In genomic region chr9:22206833-22207232, GRCh38 we compare ENCODE assay signal across 29 cellular contexts.
DNase-seq lines count a peak whose midpoint lies in the region; ATAC-seq and TF ChIP-seq lines count a peak whose summit lies in the region.
"Had no signal": no experiment of that assay in that cellular context is flagged by ENCODE, and none has a peak within 500 bp of the region (broad histone marks: within the 10 kb centered on the region; RNA-seq: fewer than 3 reads in every experiment).

No MANE protein-coding gene starts in this region.

- POLR2A ChIA-PET in HCT116 (lab: Charles Lee) = interaction anchor here (0.7 to 1.4 kb wide), 2 partner anchors 10 to 48 kb away, joined by 3 read pairs; no protein-coding TSS in a partner anchor

- no peaks in the 10 kb centered on the region for H4K20me1 ChIP-seq in HCT116 (ENCODE audit: insufficient read depth)

- H2AFZ ChIP-seq in HCT116 (ENCODE audit: low read depth, low read length, poor library complexity, severe bottlenecking) = no peak overlapping the region

- H3K9me3 ChIP-seq in HCT116 (ENCODE audit: control insufficient read depth in 1 of 2, insufficient read depth in 1 of 2, low read depth in 1 of 2, low read length in 2 of 2) (no peaks in the 10 kb centered on the region), WERI-Rb-1 (ENCODE audit: severe bottlenecking) (no peaks in the 10 kb centered on the region)
- H3K9me3 ChIP-seq: esophagus muscularis mucosa, thoracic aorta, vagina had no signal

- H3K4me1 ChIP-seq in HCT116 (ENCODE audit: control insufficient read depth in 1 of 2, insufficient read depth in 2 of 2, low read length in 2 of 2) = peaks cover 52 to 55% of the 10 kb centered on the region in 2 experiments

- H3K9me2 ChIP-seq in HCT116 (ENCODE audit: insufficient read depth) = no peaks in the 10 kb centered on the region

- no peak for TF ChIP-seq RAD21 in HCT116 (IDR thresholded peaks at IDR 0.05; ENCODE audit: low read depth)

- H3K27me3 Mint-ChIP-seq in stimulated activated naive B cell treated with anti-CD40 and anti-IgM and Interleukin-4, amounts not matched to agents 10 μg/mL and 1 μg/mL and 100 μg/mL, for 72 hours = no peaks in the 10 kb centered on the region

- TF ChIP-seq POLR2A in HCT116 (IDR thresholded peaks at IDR 0.05; ENCODE audit: borderline replicate concordance, extremely low read depth, insufficient read depth, insufficient read length) = no peak

- peak overlapping the region in 1 of 2 donors; percentile 17 for H3K4me3 Mint-ChIP-seq in stimulated activated naive B cell treated with anti-CD40 and anti-IgM and Interleukin-4, amounts not matched to agents 10 μg/mL and 1 μg/mL and 100 μg/mL, for 72 hours
- H3K4me3 Mint-ChIP-seq: activated CD8-positive, alpha-beta T cell treated with anti-CD3 and anti-CD28 coated beads for 36 hours; CD8-positive, alpha-beta memory T cell; T-helper 2 cell treated with Interferon-gamma antibody and Interleukin-4, amounts not matched to agents 5 μg/mL and 100 μg/mL, for 36 hours; WTC11 had no signal

- peaks cover 2 to 3% of the 10 kb centered on the region in 2 donors for H3K9me3 Mint-ChIP-seq in stimulated activated naive B cell treated with anti-CD40 and anti-IgM and Interleukin-4, amounts not matched to agents 10 μg/mL and 1 μg/mL and 100 μg/mL, for 72 hours
- H3K9me3 Mint-ChIP-seq: activated CD8-positive, alpha-beta T cell treated with anti-CD3 and anti-CD28 coated beads for 36 hours; CD8-positive, alpha-beta memory T cell; T-helper 2 cell treated with Interferon-gamma antibody and Interleukin-4, amounts not matched to agents 5 μg/mL and 100 μg/mL, for 36 hours; WTC11 had no signal

- H3K36me3 ChIP-seq in HCT116 (ENCODE audit: control insufficient read depth in 1 of 2, insufficient read depth in 2 of 2, low read length in 2 of 2) (no peaks in the 10 kb centered on the region), WERI-Rb-1 (no peaks in the 10 kb centered on the region)
- H3K36me3 ChIP-seq: esophagus muscularis mucosa, thoracic aorta, vagina had no signal

- TF ChIP-seq CTCF in HCT116 (IDR thresholded peaks at IDR 0.05 in 2 of 3, conservative IDR thresholded peaks at IDR 0.05 in 1 of 3; ENCODE audit: borderline replicate concordance in 1 of 3, insufficient read depth in 1 of 3, low read depth in 2 of 3, low read length in 2 of 3) (no peak), epithelial cell of esophagus (IDR thresholded peaks at IDR 0.05; ENCODE audit: insufficient read depth, low read depth, low read length, missing control alignments) (no peak), WERI-Rb-1 (IDR thresholded peaks at IDR 0.05; ENCODE audit: low read depth, low read length) (no peak)

- H3K79me2 ChIP-seq in HCT116 (ENCODE audit: insufficient read depth, low read length) = no peaks in the 10 kb centered on the region

- ATAC-seq in HCT116 = 0 out of 2 replicates have a peak, but pooled peaks have one; percentile 12
- ATAC-seq in stimulated activated naive B cell treated with anti-CD40 and anti-IgM and Interleukin-4, amounts not matched to agents 10 μg/mL and 1 μg/mL and 100 μg/mL, for 72 hours (replicated peaks) = peak; percentile 27 to 54
- ATAC-seq: activated CD8-positive, alpha-beta T cell treated with anti-CD3 and anti-CD28 coated beads for 36 hours; WTC11 had no signal

- no peak overlapping the region for H3K27ac Mint-ChIP-seq in stimulated activated naive B cell treated with anti-CD40 and anti-IgM and Interleukin-4, amounts not matched to agents 10 μg/mL and 1 μg/mL and 100 μg/mL, for 72 hours
- H3K27ac Mint-ChIP-seq: activated CD8-positive, alpha-beta T cell treated with anti-CD3 and anti-CD28 coated beads for 36 hours; CD8-positive, alpha-beta memory T cell; T-helper 2 cell treated with Interferon-gamma antibody and Interleukin-4, amounts not matched to agents 5 μg/mL and 100 μg/mL, for 36 hours; WTC11 had no signal

- H3K27ac ChIP-seq in HCT116 (ENCODE audit: low read depth, low read length) (no peak overlapping the region), WERI-Rb-1 (no peak overlapping the region)
- H3K27ac ChIP-seq: esophagus muscularis mucosa, RWPE1, SK-N-MC, thoracic aorta, vagina had no signal

- no peak overlapping the region for H3K9ac ChIP-seq in HCT116 (ENCODE audit: low read length)

- peaks cover 5 to 10% of the 10 kb centered on the region in 2 donors for H3K36me3 Mint-ChIP-seq in stimulated activated naive B cell treated with anti-CD40 and anti-IgM and Interleukin-4, amounts not matched to agents 10 μg/mL and 1 μg/mL and 100 μg/mL, for 72 hours
- H3K36me3 Mint-ChIP-seq: WTC11 had no signal

- no peak overlapping the region for H3K4me3 ChIP-seq in HCT116 (replicated peaks in 1 of 2; ENCODE audit: low read depth in 1 of 2, low read length in 2 of 2)
- H3K4me3 ChIP-seq in epithelial cell of esophagus (ENCODE audit: low read length) = no peak overlapping the region
- H3K4me3 ChIP-seq in WERI-Rb-1 (ENCODE audit: low read depth, low read length) = no peak overlapping the region
- H3K4me3 ChIP-seq: esophagus muscularis mucosa, SK-N-MC, smooth muscle cell, thoracic aorta, vagina had no signal

- peaks cover 33 to 74% of the 10 kb centered on the region in 2 donors for H3K4me1 Mint-ChIP-seq in stimulated activated naive B cell treated with anti-CD40 and anti-IgM and Interleukin-4, amounts not matched to agents 10 μg/mL and 1 μg/mL and 100 μg/mL, for 72 hours
- H3K4me1 Mint-ChIP-seq: WTC11 had no signal

- H3K27me3 ChIP-seq in HCT116 (ENCODE audit: insufficient read depth, low read length) (no peaks in the 10 kb centered on the region), WERI-Rb-1 (ENCODE audit: insufficient read depth, low read depth, severe bottlenecking) (no peaks in the 10 kb centered on the region)
- H3K27me3 ChIP-seq: esophagus muscularis mucosa, vagina had no signal

- no TSS peak for BruUV-seq in HCT116 (replicated peaks; lab: Mats Ljungman, UMichigan)

- RAD21 ChIA-PET in HCT116 (lab: Charles Lee; ENCODE audit: low non-redundant PET in 1 of 2, low total read pairs in 2 of 2, uncharacterized antibody in 2 of 2, unreplicated experiment in 2 of 2) = no interaction called here

- H3K4me2 ChIP-seq in HCT116 (ENCODE audit: low read length) = peak overlapping the region; percentile 26
- H3K4me2 ChIP-seq: smooth muscle cell had no signal

- intact Hi-C loops in HCT116 (cut with micrococcal nuclease) = no loop called here

- CTCF ChIA-PET in HCT116 (lab: Charles Lee) = interaction anchor here (1.1 to 1.5 kb wide), 3 partner anchors 33 to 88 kb away, joined by 3 read pairs; no protein-coding TSS in a partner anchor

- DNase-seq in HCT116 (ENCODE audit: low read depth, low spot score) (no peak), NCI-H345 (lab: John Stamatoyannopoulos, UW) (peak; percentile 41), epithelial cell of esophagus (ENCODE audit: low read depth) (peak; percentile 11), WERI-Rb-1 (no peak), D341Med (ENCODE audit: low spot score) (no peak)
- no peak for DNase-seq in stimulated activated naive B cell treated with anti-CD40 and anti-IgM and Interleukin-4, amounts not matched to agents 10 μg/mL and 1 μg/mL and 100 μg/mL, for 72 hours
- no peak for DNase-seq in stimulated activated CD4-positive, alpha-beta T cell treated with anti-CD3 and anti-CD28 coated beads, Interleukin-15, amount 100 ng/mL, for 24 hours
- DNase-seq: activated CD8-positive, alpha-beta T cell treated with anti-CD3 and anti-CD28 coated beads for 36 hours; activated gamma-delta T cell; activated T-cell treated with anti-CD3 and anti-CD28 coated beads for 4 hours; CD8-positive, alpha-beta memory T cell; DMS79; effector CD8-positive, alpha-beta T cell; islet precursor cell; mammary epithelial cell; NCI-H1694 treated with DMSO at 0.1 percent for 48 hours; NCI-H524; occipital lobe; retina; stimulated activated CD4-positive, alpha-beta T cell treated with anti-CD3 and anti-CD28 coated beads, Interleukin-2, amount 100 ng/mL, for 48 hours; stimulated activated naive CD4-positive, alpha-beta T cell treated with Interleukin-2 at 50 U/mL for 16 hours had no signal

TF ChIP-seq in HCT116, 20 proteins besides CTCF, POLR2A, EP300 and RAD21:
- TF ChIP-seq EZH2 (IDR thresholded peaks at IDR 0.05) = no peak
- TF ChIP-seq FOSL1 (IDR thresholded peaks at IDR 0.05; ENCODE audit: low read depth) = no peak
- peak; percentile 89 for TF ChIP-seq TCF7L2 (IDR thresholded peaks at IDR 0.05; ENCODE audit: borderline replicate concordance, extremely low read depth, insufficient read depth, insufficient read length)
- TF ChIP-seq SP1 (IDR thresholded peaks at IDR 0.05; ENCODE audit: low read depth) = peak; percentile 25; the same call in 1 of the 2 replicates

Comparison
In these comparisons a context has a peak if more than half of its experiments do, and no peak if none do; other contexts are left out.
1. DNase-seq: peak in NCI-H345 (single experiment) and epithelial cell of esophagus (single experiment); none in HCT116 (single experiment), stimulated activated naive B cell treated with anti-CD40 and anti-IgM and Interleukin-4, amounts not matched to agents 10 μg/mL and 1 μg/mL and 100 μg/mL, for 72 hours (single experiment), WERI-Rb-1 (single experiment), D341Med (single experiment) and stimulated activated CD4-positive, alpha-beta T cell treated with anti-CD3 and anti-CD28 coated beads, Interleukin-15, amount 100 ng/mL, for 24 hours (single experiment).